In genomic region chr20:37276494-37277252, GRCh38 we compare ENCODE assay signal across 1 cellular context.
TF ChIP-seq lines count a peak whose summit lies in the region.

No MANE protein-coding gene starts in this region.

TF ChIP-seq in H1, 55 proteins besides CTCF, POLR2A, EP300 and RAD21:
- TF ChIP-seq HDAC2 (IDR thresholded peaks at IDR 0.05; ENCODE audit: borderline replicate concordance in 1 of 2, low read depth in 2 of 2, low read length in 2 of 2), result no peak
- no peak for TF ChIP-seq EZH2 (IDR thresholded peaks at IDR 0.05; ENCODE audit: low read depth, low read length, severe bottlenecking)
- no peak for TF ChIP-seq NANOG (IDR thresholded peaks at IDR 0.05; ENCODE audit: insufficient read depth, low read depth, low read length, poor library complexity, severe bottlenecking)
- TF ChIP-seq FOSL1 (IDR thresholded peaks at IDR 0.05; ENCODE audit: insufficient read depth, low read depth, low read length), result no peak
- no peak for TF ChIP-seq HDAC6 (IDR thresholded peaks at IDR 0.05; ENCODE audit: low read depth, low read length)
- no peak for TF ChIP-seq POU5F1 (IDR thresholded peaks at IDR 0.05; ENCODE audit: low read depth, low read length)
- TF ChIP-seq JUN (IDR thresholded peaks at IDR 0.05; ENCODE audit: low read depth, low read length), result no peak
- TF ChIP-seq RBBP5 (IDR thresholded peaks at IDR 0.05; ENCODE audit: borderline replicate concordance, low read depth, low read length), result no peak
- no peak for TF ChIP-seq ATF2 (IDR thresholded peaks at IDR 0.05; ENCODE audit: low read length)
- no peak for TF ChIP-seq YY1 (IDR thresholded peaks at IDR 0.05; ENCODE audit: low read depth, low read length)
- no peak for TF ChIP-seq TCF12 (IDR thresholded peaks at IDR 0.05; ENCODE audit: low read depth, low read length)
